7 cellular contexts compared by ENCODE assay signal in the genomic region with DNA sequence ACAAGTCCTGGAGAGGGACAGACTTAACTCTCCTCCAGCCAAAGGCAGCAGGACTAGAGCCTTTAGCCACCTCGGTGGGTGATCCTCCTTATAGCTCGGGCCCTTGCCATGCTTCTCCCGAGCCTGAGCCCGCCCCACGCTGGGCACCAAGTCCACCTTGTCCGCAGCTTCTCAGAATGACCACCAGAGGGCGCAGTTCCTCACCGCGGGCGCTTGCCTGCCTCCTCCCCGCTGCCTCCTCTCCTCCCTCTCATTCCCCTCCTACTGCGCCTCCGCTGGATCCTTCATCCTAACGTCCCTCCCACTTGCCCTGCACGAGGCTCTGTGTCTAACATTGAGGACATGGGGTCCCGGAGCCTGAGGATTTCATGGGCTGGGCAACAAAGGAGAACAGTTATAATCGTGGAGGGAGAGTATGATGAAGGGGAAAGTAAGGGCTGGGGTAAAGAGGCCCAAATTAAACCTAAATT. TPM values are rescaled to one million over a fixed set of nuclear protein-coding genes. Genes with fewer than 3 reads are reported as not detected.
DNase-seq lines count a peak whose midpoint lies in the region; FAIRE-seq and TF ChIP-seq lines count a peak whose summit lies in the region.

No MANE protein-coding gene starts in this region.

- no peaks in the 10 kb centered on the region for H3K27me3 ChIP-seq in MM.1S (replicated peaks; ENCODE audit: insufficient read depth, low read length)
- H3K27me3 ChIP-seq in transverse colon = no peaks in the 10 kb centered on the region

- intact Hi-C loops in transverse colon (cut with DNase I; ENCODE audit: low total_unique reads) = no loop called here

- TF ChIP-seq POLR2A in GM12891 (IDR thresholded peaks at IDR 0.05; ENCODE audit: low read depth, low read length) (no peak), transverse colon (IDR thresholded peaks at IDR 0.05) (no peak)

- H3F3A ChIP-seq in MM.1S (ENCODE audit: insufficient read depth, low read length) = no peaks in the 10 kb centered on the region

- H3K4me1 ChIP-seq in MM.1S (ENCODE audit: low read length) (0 out of 2 replicates have a peak, but pooled peaks cover 4% of the 10 kb centered on the region), transverse colon (peaks cover 0 to 9% (median 1%) of the 10 kb centered on the region in 4 donors)

- H3K4me3 ChIP-seq in MM.1S (ENCODE audit: low read length) (peak overlapping the region; percentile 32), transverse colon (peak overlapping the region in 1 of 4 donors; percentile 20)

- peak; percentile 83 for FAIRE-seq in GM12891 (lab: Jason Lieb, UNC)

- TF ChIP-seq EP300 in transverse colon (IDR thresholded peaks at IDR 0.05; ENCODE audit: low read depth) = no peak

- H3K79me2 ChIP-seq in MM.1S (ENCODE audit: low read length) = no peaks in the 10 kb centered on the region

- 4 to 17% methylated on average over 3 to 17 of the region's 17 CpGs for WGBS in transverse colon (ENCODE audit: low coverage in 1 of 2), 2 donors

- no peaks in the 10 kb centered on the region for H4K20me1 ChIP-seq in MM.1S (ENCODE audit: insufficient read depth, low read length)

- DNase-seq in GM12891 (ENCODE audit: insufficient read length, low spot score) (peak; percentile 65), MM.1S (peak; percentile 68), SK-MEL-5 (ENCODE audit: low read depth, low spot score) (peak; percentile 79), glomerular visceral epithelial cell (ENCODE audit: extremely low spot score) (peak; percentile 69), pons (ENCODE audit: low spot score) (peak; percentile 62), transverse colon (peak; percentile 80)
- peak; percentile 63 for DNase-seq in activated naive CD4-positive, alpha-beta T cell treated with Interleukin-2 at 50 U/mL for 16 hours

- peak overlapping the region; percentile 89; the same call in 1 of the 2 replicates for H3K4me2 ChIP-seq in MM.1S (ENCODE audit: low read depth, low read length)

- H3K27ac ChIP-seq in MM.1S (ENCODE audit: low read length) (no peak overlapping the region), transverse colon (no peak overlapping the region)

- in situ Hi-C loops in SK-MEL-5 (cut with HindIII; ENCODE audit: low pct_unique_long_range_greater_than_20kb, low sequenced_read_pairs) (no loop called here), transverse colon (cut with MboI; ENCODE audit: low pct_ligation_motif_present in 1 of 4, low pct_unique_long_range_greater_than_20kb in 1 of 4, low sequenced_read_pairs in 3 of 4) (no loop called here)

- H3K9ac ChIP-seq in MM.1S (ENCODE audit: low read length) = peak overlapping the region; percentile 20; the same call in 1 of the 2 replicates

- no peaks in the 10 kb centered on the region for H3K36me3 ChIP-seq in MM.1S (replicated peaks; ENCODE audit: insufficient read depth, low read length)
- no peaks in the 10 kb centered on the region for H3K36me3 ChIP-seq in transverse colon

- peak overlapping the region; percentile 67 for H2AFZ ChIP-seq in MM.1S (ENCODE audit: low read length)

- TF ChIP-seq CTCF in MM.1S (IDR thresholded peaks at IDR 0.05; ENCODE audit: low read length) (peak; percentile 91), transverse colon (IDR thresholded peaks at IDR 0.05) (peak; percentile 85 to 97 (median 94))

- H3K9me3 ChIP-seq in MM.1S (replicated peaks; ENCODE audit: insufficient read depth, low read length) (no peaks in the 10 kb centered on the region), transverse colon (no peaks in the 10 kb centered on the region)

- no peaks in the 10 kb centered on the region for H3K9me2 ChIP-seq in MM.1S (replicated peaks; ENCODE audit: insufficient read depth, low read length)

TF ChIP-seq in GM12891, 5 proteins besides CTCF, POLR2A, EP300 and RAD21:
- TF ChIP-seq POU2F2 (IDR thresholded peaks at IDR 0.05; ENCODE audit: low read depth, low read length) (no peak), TAF1 (IDR thresholded peaks at IDR 0.05; ENCODE audit: low read depth, low read length) (no peak), POLR2AphosphoS5 (IDR thresholded peaks at IDR 0.05; ENCODE audit: low read depth, low read length) (no peak), PAX5 (IDR thresholded peaks at IDR 0.05; ENCODE audit: insufficient read depth, low read length, severe bottlenecking) (no peak), SPI1 (IDR thresholded peaks at IDR 0.05; ENCODE audit: low read depth, low read length) (no peak)

RNA-seq across cellular contexts. Expression of a gene that starts 11.3 kb away (rescaled TPM):
- polyA plus RNA-seq in GM12891 (2012; ENCODE audit: low read depth, missing spikeins) = 0.31 TPM
- total RNA-seq in SK-MEL-5 (2014; rRNA removed; shearing (Covaris generic)) = not detected in 2 replicates
- not detected in 2 replicates for polyA plus RNA-seq in SK-MEL-5 (2015; cell fraction: cytosol; rRNA removed)
- not detected in 2 replicates for polyA plus RNA-seq in SK-MEL-5 (2015; cell fraction: nucleus; rRNA removed)
- 100 to 1,000 TPM; 154 to 251 (median 183) TPM for total RNA-seq in transverse colon

RNA-seq across cellular contexts. Expression of a gene that starts 37.5 kb away (rescaled TPM):
- 0.01 TPM for polyA plus RNA-seq in GM12891 (2012; ENCODE audit: low read depth, missing spikeins)
- total RNA-seq in SK-MEL-5 (2014; rRNA removed; shearing (Covaris generic)) = 0.08 TPM in 1 of 2 replicates, not detected in the other
- not detected in 2 replicates for polyA plus RNA-seq in SK-MEL-5 (2015; cell fraction: cytosol; rRNA removed)
- not detected in 2 replicates for polyA plus RNA-seq in SK-MEL-5 (2015; cell fraction: nucleus; rRNA removed)
- total RNA-seq in transverse colon = 1 to 10 TPM; 1.9 to 6.4 (median 3.0) TPM

Comparison
In these comparisons a context has a peak if more than half of its experiments do, and no peak if none do; other contexts are left out.
1. RNA of a gene that starts 11.3 kb away (total RNA-seq): 154 to 251 TPM in transverse colon; not detected in SK-MEL-5; every median in the first group is over 100 times any median in the second.
2. Peak in every context shown above with its lines, with median percentiles within 50 percentile points of each other: DNase-seq.